In genomic region chr3:15796331-15796730, GRCh38 we compare ENCODE assay signal across 8 cellular contexts.
DNase-seq lines count a peak whose midpoint lies in the region; ATAC-seq and TF ChIP-seq lines count a peak whose summit lies in the region.

No MANE protein-coding gene starts in this region.

- peaks cover 61% of the 10 kb centered on the region for H3K4me1 Mint-ChIP-seq in nephron progenitor cell

- H4K20me1 ChIP-seq in BLaER1 treated with 17β-estradiol and CSF1 and Interleukin-3, amounts not matched to agents 10 nM and 100 nM, result peaks cover 0 to 18% (median 0%) of the 10 kb centered on the region in 11 experiments; a peak in 3 of 22 replicates
- peaks cover 56% of the 10 kb centered on the region for H4K20me1 ChIP-seq in Loucy (ENCODE audit: insufficient read depth, low read length, poor library complexity, severe bottlenecking)

- H3K27ac Mint-ChIP-seq in nephron progenitor cell, result peak overlapping the region; percentile 99

- H3K4me1 ChIP-seq in BLaER1 treated with 17β-estradiol and CSF1 and Interleukin-3, amounts not matched to agents 10 nM and 100 nM, result peaks cover 28 to 81% (median 54%) of the 10 kb centered on the region in 10 experiments
- peaks cover 80% of the 10 kb centered on the region for H3K4me1 ChIP-seq in Loucy (ENCODE audit: insufficient read depth, low read length, poor library complexity, severe bottlenecking)

- peak overlapping the region; percentile 86 to 99 (median 97) for H3K27ac ChIP-seq in BLaER1 treated with 17β-estradiol and CSF1 and Interleukin-3, amounts not matched to agents 10 nM and 100 nM

- H3K4me2 ChIP-seq in BLaER1 treated with 17β-estradiol and CSF1 and Interleukin-3, amounts not matched to agents 10 nM and 100 nM, result peak overlapping the region; percentile 71 to 92 (median 84); a peak in 20 of 22 replicates
- peak overlapping the region; percentile 77 for H3K4me2 ChIP-seq in Loucy (ENCODE audit: low read depth, low read length, poor library complexity, severe bottlenecking)

- H3F3A ChIP-seq in Loucy (ENCODE audit: low read depth), result peaks cover 8% of the 10 kb centered on the region; the same call in 1 of the 2 replicates

- DNase-seq in choroid plexus epithelial cell (ENCODE audit: low read depth), result no peak
- DNase-seq in nephron progenitor cell, result no peak
- DNase-seq in T1000 (lab: John Stamatoyannopoulos, UW), result no peak
- no peak for DNase-seq in dedifferentiated amniotic fluid mesenchymal stem cell (ENCODE audit: extremely low spot score)
- DNase-seq in NCI-H2029 treated with DMSO at 0.1 percent for 48 hours (lab: John Stamatoyannopoulos, UW), result no peak

- H3K36me3 Mint-ChIP-seq in nephron progenitor cell (ENCODE audit: low read depth), result peaks cover 24% of the 10 kb centered on the region

- H3K4me3 Mint-ChIP-seq in nephron progenitor cell, result peak overlapping the region; percentile 82

- peak overlapping the region; percentile 56 to 83 (median 68) for H3K4me3 ChIP-seq in BLaER1 treated with 17β-estradiol and CSF1 and Interleukin-3, amounts not matched to agents 10 nM and 100 nM
- H3K4me3 ChIP-seq in Loucy (ENCODE audit: low read length, poor library complexity, severe bottlenecking), result peak overlapping the region; percentile 75
- H3K4me3 ChIP-seq in choroid plexus epithelial cell (ENCODE audit: low read depth, low read length), result peak overlapping the region; percentile 61

- peaks cover 3 to 39% (median 26%) of the 10 kb centered on the region in 11 experiments; a peak in 21 of 22 replicates for H3K36me3 ChIP-seq in BLaER1 treated with 17β-estradiol and CSF1 and Interleukin-3, amounts not matched to agents 10 nM and 100 nM
- peaks cover 8% of the 10 kb centered on the region for H3K36me3 ChIP-seq in Loucy (ENCODE audit: insufficient read depth, low read length)

- H3K9me3 Mint-ChIP-seq in nephron progenitor cell, result peaks cover 11% of the 10 kb centered on the region

- H3K27me3 ChIP-seq in BLaER1 treated with 17β-estradiol and CSF1 and Interleukin-3, amounts not matched to agents 10 nM and 100 nM, result no peaks in the 10 kb centered on the region
- no peaks in the 10 kb centered on the region for H3K27me3 ChIP-seq in Loucy (ENCODE audit: insufficient read depth, low read length, poor library complexity, severe bottlenecking)

- TF ChIP-seq CTCF in Loucy (conservative IDR thresholded peaks at IDR 0.05; ENCODE audit: low read length) (no peak), choroid plexus epithelial cell (conservative IDR thresholded peaks at IDR 0.05; ENCODE audit: low read depth, low read length) (no peak), nephron progenitor cell (IDR thresholded peaks at IDR 0.05) (no peak)

- H3K27me3 Mint-ChIP-seq in nephron progenitor cell (ENCODE audit: low read depth, poor library complexity), result no peaks in the 10 kb centered on the region

- H3K79me2 ChIP-seq in Loucy (ENCODE audit: insufficient read depth, low read length), result peaks cover 92% of the 10 kb centered on the region

- peaks cover 4 to 19% (median 11%) of the 10 kb centered on the region in 11 experiments; a peak in 20 of 22 replicates for H3K9me3 ChIP-seq in BLaER1 treated with 17β-estradiol and CSF1 and Interleukin-3, amounts not matched to agents 10 nM and 100 nM (replicated peaks in 1 of 11)
- no peaks in the 10 kb centered on the region for H3K9me3 ChIP-seq in Loucy (ENCODE audit: insufficient read depth, low read depth, low read length)

- no peak overlapping the region for H2AFZ ChIP-seq in Loucy (ENCODE audit: low read length)

- peak overlapping the region; percentile 80 to 99 (median 91) for H3K9ac ChIP-seq in BLaER1 treated with 17β-estradiol and CSF1 and Interleukin-3, amounts not matched to agents 10 nM and 100 nM
- peak overlapping the region; percentile 85 for H3K9ac ChIP-seq in Loucy (ENCODE audit: low read depth, low read length, poor library complexity, severe bottlenecking)

- no peak for ATAC-seq in GM18519 (IDR thresholded peaks at IDR 0.05; ENCODE audit: low FRiP score, unreplicated experiment)

- no peaks in the 10 kb centered on the region for H3K9me2 ChIP-seq in Loucy (replicated peaks; ENCODE audit: low read depth, low read length)
